1 cellular context compared by ENCODE assay signal in genomic region chr1:226083303-226084101, GRCh38.
TF ChIP-seq lines count a peak whose summit lies in the region.

No MANE protein-coding gene starts in this region.

TF ChIP-seq in WTC11, 78 proteins besides CTCF, POLR2A, EP300 and RAD21 (continued from another document and continues in another):
- TF ChIP-seq, protein P1, sequence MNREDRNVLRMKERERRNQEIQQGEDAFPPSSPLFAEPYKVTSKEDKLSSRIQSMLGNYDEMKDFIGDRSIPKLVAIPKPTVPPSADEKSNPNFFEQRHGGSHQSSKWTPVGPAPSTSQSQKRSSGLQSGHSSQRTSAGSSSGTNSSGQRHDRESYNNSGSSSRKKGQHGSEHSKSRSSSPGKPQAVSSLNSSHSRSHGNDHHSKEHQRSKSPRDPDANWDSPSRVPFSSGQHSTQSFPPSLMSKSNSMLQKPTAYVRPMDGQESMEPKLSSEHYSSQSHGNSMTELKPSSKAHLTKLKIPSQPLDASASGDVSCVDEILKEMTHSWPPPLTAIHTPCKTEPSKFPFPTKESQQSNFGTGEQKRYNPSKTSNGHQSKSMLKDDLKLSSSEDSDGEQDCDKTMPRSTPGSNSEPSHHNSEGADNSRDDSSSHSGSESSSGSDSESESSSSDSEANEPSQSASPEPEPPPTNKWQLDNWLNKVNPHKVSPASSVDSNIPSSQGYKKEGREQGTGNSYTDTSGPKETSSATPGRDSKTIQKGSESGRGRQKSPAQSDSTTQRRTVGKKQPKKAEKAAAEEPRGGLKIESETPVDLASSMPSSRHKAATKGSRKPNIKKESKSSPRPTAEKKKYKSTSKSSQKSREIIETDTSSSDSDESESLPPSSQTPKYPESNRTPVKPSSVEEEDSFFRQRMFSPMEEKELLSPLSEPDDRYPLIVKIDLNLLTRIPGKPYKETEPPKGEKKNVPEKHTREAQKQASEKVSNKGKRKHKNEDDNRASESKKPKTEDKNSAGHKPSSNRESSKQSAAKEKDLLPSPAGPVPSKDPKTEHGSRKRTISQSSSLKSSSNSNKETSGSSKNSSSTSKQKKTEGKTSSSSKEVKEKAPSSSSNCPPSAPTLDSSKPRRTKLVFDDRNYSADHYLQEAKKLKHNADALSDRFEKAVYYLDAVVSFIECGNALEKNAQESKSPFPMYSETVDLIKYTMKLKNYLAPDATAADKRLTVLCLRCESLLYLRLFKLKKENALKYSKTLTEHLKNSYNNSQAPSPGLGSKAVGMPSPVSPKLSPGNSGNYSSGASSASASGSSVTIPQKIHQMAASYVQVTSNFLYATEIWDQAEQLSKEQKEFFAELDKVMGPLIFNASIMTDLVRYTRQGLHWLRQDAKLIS (CRISPR knock-in tag; IDR thresholded peaks at IDR 0.05; ENCODE audit: borderline replicate concordance): no peak
- TF ChIP-seq ZBTB43 (CRISPR knock-in tag; IDR thresholded peaks at IDR 0.05) (no peak), ELF4 (CRISPR knock-in tag; IDR thresholded peaks at IDR 0.05; ENCODE audit: low read depth) (no peak), E2F5 (CRISPR knock-in tag; IDR thresholded peaks at IDR 0.05) (no peak), OVOL2 (CRISPR knock-in tag; IDR thresholded peaks at IDR 0.05; ENCODE audit: borderline replicate concordance) (no peak), USF1 (CRISPR knock-in tag; IDR thresholded peaks at IDR 0.05) (peak; percentile 98), FOXJ3 (CRISPR knock-in tag; IDR thresholded peaks at IDR 0.05; ENCODE audit: borderline replicate concordance) (no peak), EMX1 (CRISPR knock-in tag; IDR thresholded peaks at IDR 0.05) (no peak), ZNF138 (CRISPR knock-in tag; conservative IDR thresholded peaks at IDR 0.05) (no peak), TEAD1 (CRISPR knock-in tag; IDR thresholded peaks at IDR 0.05) (0 out of 2 replicates have a peak, but pooled peaks have one; percentile 18), CREM (CRISPR knock-in tag; IDR thresholded peaks at IDR 0.05) (0 out of 2 replicates have a peak, but pooled peaks have one; percentile 28), FOXK1 (CRISPR knock-in tag; IDR thresholded peaks at IDR 0.05) (peak; percentile 64), E2F1 (CRISPR knock-in tag; IDR thresholded peaks at IDR 0.05) (0 out of 2 replicates have a peak, but pooled peaks have one; percentile 31), RORB (CRISPR knock-in tag; IDR thresholded peaks at IDR 0.05) (no peak), NFYB (CRISPR knock-in tag; conservative IDR thresholded peaks at IDR 0.05; ENCODE audit: low read depth) (no peak), ZNF317 (CRISPR knock-in tag; IDR thresholded peaks at IDR 0.05; ENCODE audit: borderline replicate concordance, low read depth) (no peak), TEAD4 (CRISPR knock-in tag; IDR thresholded peaks at IDR 0.05) (no peak), TCF7 (CRISPR knock-in tag; IDR thresholded peaks at IDR 0.05; ENCODE audit: low read depth) (no peak), HMGA2 (CRISPR knock-in tag; IDR thresholded peaks at IDR 0.05) (no peak), ZNF281 (CRISPR knock-in tag; IDR thresholded peaks at IDR 0.05) (0 out of 2 replicates have a peak, but pooled peaks have one; percentile 0), NR2C2 (CRISPR knock-in tag; IDR thresholded peaks at IDR 0.05) (no peak), MXD4 (CRISPR knock-in tag; IDR thresholded peaks at IDR 0.05; ENCODE audit: borderline replicate concordance) (no peak), NR1H2 (CRISPR knock-in tag; IDR thresholded peaks at IDR 0.05) (no peak), ZNF219 (CRISPR knock-in tag; IDR thresholded peaks at IDR 0.05; ENCODE audit: borderline replicate concordance) (no peak), ZNF416 (CRISPR knock-in tag; IDR thresholded peaks at IDR 0.05) (no peak), TP53 (CRISPR knock-in tag; IDR thresholded peaks at IDR 0.05) (no peak), ETV6 (CRISPR knock-in tag; IDR thresholded peaks at IDR 0.05) (peak; percentile 79), MYBL2 (CRISPR knock-in tag; IDR thresholded peaks at IDR 0.05) (0 out of 2 replicates have a peak, but pooled peaks have one; percentile 55), ZNF121 (CRISPR knock-in tag; IDR thresholded peaks at IDR 0.05) (no peak), ZMAT4 (CRISPR knock-in tag; IDR thresholded peaks at IDR 0.05) (no peak), GTF2I (CRISPR knock-in tag; conservative IDR thresholded peaks at IDR 0.05) (no peak), ZSCAN18 (CRISPR knock-in tag; IDR thresholded peaks at IDR 0.05) (no peak), ZNF232 (CRISPR knock-in tag; IDR thresholded peaks at IDR 0.05) (no peak), RELA (CRISPR knock-in tag; IDR thresholded peaks at IDR 0.05; ENCODE audit: borderline replicate concordance) (no peak; the same call in 1 of the 2 replicates)
- TF ChIP-seq, protein P2, sequence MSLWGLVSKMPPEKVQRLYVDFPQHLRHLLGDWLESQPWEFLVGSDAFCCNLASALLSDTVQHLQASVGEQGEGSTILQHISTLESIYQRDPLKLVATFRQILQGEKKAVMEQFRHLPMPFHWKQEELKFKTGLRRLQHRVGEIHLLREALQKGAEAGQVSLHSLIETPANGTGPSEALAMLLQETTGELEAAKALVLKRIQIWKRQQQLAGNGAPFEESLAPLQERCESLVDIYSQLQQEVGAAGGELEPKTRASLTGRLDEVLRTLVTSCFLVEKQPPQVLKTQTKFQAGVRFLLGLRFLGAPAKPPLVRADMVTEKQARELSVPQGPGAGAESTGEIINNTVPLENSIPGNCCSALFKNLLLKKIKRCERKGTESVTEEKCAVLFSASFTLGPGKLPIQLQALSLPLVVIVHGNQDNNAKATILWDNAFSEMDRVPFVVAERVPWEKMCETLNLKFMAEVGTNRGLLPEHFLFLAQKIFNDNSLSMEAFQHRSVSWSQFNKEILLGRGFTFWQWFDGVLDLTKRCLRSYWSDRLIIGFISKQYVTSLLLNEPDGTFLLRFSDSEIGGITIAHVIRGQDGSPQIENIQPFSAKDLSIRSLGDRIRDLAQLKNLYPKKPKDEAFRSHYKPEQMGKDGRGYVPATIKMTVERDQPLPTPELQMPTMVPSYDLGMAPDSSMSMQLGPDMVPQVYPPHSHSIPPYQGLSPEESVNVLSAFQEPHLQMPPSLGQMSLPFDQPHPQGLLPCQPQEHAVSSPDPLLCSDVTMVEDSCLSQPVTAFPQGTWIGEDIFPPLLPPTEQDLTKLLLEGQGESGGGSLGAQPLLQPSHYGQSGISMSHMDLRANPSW (CRISPR knock-in tag; conservative IDR thresholded peaks at IDR 0.05; ENCODE audit: low read depth): no peak
- TF ChIP-seq, protein P3, sequence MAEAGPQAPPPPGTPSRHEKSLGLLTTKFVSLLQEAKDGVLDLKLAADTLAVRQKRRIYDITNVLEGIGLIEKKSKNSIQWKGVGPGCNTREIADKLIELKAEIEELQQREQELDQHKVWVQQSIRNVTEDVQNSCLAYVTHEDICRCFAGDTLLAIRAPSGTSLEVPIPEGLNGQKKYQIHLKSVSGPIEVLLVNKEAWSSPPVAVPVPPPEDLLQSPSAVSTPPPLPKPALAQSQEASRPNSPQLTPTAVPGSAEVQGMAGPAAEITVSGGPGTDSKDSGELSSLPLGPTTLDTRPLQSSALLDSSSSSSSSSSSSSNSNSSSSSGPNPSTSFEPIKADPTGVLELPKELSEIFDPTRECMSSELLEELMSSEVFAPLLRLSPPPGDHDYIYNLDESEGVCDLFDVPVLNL (CRISPR knock-in tag; IDR thresholded peaks at IDR 0.05; ENCODE audit: borderline replicate concordance, low read depth): no peak
- TF ChIP-seq, protein P4, sequence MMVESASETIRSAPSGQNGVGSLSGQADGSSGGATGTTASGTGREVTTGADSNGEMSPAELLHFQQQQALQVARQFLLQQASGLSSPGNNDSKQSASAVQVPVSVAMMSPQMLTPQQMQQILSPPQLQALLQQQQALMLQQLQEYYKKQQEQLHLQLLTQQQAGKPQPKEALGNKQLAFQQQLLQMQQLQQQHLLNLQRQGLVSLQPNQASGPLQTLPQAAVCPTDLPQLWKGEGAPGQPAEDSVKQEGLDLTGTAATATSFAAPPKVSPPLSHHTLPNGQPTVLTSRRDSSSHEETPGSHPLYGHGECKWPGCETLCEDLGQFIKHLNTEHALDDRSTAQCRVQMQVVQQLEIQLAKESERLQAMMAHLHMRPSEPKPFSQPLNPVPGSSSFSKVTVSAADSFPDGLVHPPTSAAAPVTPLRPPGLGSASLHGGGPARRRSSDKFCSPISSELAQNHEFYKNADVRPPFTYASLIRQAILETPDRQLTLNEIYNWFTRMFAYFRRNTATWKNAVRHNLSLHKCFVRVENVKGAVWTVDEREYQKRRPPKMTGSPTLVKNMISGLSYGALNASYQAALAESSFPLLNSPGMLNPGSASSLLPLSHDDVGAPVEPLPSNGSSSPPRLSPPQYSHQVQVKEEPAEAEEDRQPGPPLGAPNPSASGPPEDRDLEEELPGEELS (CRISPR knock-in tag; IDR thresholded peaks at IDR 0.05): peak; percentile 75; the same call in 1 of the 2 replicates
- TF ChIP-seq, protein P5, sequence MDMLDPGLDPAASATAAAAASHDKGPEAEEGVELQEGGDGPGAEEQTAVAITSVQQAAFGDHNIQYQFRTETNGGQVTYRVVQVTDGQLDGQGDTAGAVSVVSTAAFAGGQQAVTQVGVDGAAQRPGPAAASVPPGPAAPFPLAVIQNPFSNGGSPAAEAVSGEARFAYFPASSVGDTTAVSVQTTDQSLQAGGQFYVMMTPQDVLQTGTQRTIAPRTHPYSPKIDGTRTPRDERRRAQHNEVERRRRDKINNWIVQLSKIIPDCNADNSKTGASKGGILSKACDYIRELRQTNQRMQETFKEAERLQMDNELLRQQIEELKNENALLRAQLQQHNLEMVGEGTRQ (CRISPR knock-in tag; IDR thresholded peaks at IDR 0.05): peak; percentile 98
- TF ChIP-seq, protein P6, sequence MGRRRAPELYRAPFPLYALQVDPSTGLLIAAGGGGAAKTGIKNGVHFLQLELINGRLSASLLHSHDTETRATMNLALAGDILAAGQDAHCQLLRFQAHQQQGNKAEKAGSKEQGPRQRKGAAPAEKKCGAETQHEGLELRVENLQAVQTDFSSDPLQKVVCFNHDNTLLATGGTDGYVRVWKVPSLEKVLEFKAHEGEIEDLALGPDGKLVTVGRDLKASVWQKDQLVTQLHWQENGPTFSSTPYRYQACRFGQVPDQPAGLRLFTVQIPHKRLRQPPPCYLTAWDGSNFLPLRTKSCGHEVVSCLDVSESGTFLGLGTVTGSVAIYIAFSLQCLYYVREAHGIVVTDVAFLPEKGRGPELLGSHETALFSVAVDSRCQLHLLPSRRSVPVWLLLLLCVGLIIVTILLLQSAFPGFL (CRISPR knock-in tag; IDR thresholded peaks at IDR 0.05; ENCODE audit: borderline replicate concordance): no peak
